Comparison of ENCODE assay signal across 8 cellular contexts in the genomic region with DNA sequence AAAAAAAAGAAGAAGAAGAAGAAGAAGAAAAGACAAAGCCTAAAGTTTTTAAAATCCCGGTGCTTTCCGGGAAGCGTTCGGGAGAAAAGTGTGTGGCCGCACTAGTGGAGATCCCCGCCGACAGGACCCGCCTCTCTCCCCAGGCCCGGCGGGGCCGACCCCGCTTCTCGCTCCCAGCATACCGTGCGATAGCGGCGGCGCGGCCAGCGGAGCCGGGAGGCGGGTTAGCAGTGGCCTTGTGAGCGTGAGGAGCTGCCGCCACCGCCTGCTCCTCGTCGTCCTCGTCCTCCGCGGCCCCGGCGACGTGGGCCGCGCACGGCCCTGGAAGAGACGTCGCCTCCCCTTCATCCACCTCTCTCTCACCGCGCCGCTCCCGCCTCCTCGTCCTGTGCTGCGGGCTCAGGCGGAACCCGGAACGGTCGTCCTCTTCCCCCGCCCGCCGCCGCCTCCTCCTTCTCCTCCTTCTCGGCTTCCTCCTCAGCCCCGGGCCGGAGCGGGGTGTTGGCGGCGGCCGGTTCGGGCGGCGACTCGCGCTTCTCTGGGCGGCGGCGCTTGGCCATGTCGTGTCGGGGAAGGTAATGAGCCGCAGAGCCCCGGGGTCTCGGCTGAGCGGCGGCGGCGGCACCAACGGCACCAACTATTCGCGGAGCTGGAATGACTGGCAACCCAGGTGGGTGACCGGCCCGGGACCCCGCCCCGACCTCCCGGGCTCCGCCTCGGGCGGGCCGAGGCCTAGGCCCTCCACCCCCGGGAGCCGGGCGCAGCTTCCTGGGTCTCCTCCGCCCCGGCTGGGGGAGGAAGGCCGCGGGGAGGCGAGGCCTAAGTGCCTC.
DNase-seq lines count a peak whose midpoint lies in the region; ATAC-seq and TF ChIP-seq lines count a peak whose summit lies in the region.
"Not testable (repeated sequence)": the region's sequence is repeated elsewhere in the genome, so short reads cannot be mapped to it uniquely, and the experiment has no call there.

No MANE protein-coding gene starts in this region.

- CTCF ChIA-PET in CD4-positive, alpha-beta T cell (lab: Charles Lee), result interaction anchor here (0.7 kb wide), 1 partner anchor 123 kb away, joined by 4 read pairs; no protein-coding TSS in a partner anchor
- CTCF ChIA-PET in activated CD8-positive, alpha-beta memory T cell treated with anti-CD3 and anti-CD28 coated beads, Interleukin-2, amount 10 ng/mL, durations not matched to agents 7 days and 5 days (lab: Charles Lee), result interaction anchor here (0.7 to 1.6 kb wide), 2 partner anchors 110 to 118 kb away, joined by 3 to 5 read pairs; no protein-coding TSS in a partner anchor

- not testable (repeated sequence) for H3K36me3 ChIP-seq in effector memory CD4-positive, alpha-beta T cell (ENCODE audit: control insufficient read depth, insufficient read depth, low read length); lung (ENCODE audit: control insufficient read depth in 2 of 2, insufficient read depth in 2 of 2, low read length in 2 of 2)

- 0 to 1% methylated on average over 67 to 91 of the region's 96 CpGs for WGBS in lung, 2 donors

- DNase-seq in CD4-positive, alpha-beta T cell, result peak; percentile 37 to 73 (median 60)
- peak; percentile 67 for DNase-seq in NOMO-1 treated with DMSO at 0.1 percent for 48 hours (lab: John Stamatoyannopoulos, UW; ENCODE audit: unreplicated experiment)
- DNase-seq in activated CD8-positive, alpha-beta memory T cell treated with anti-CD3 and anti-CD28 coated beads, Interleukin-2, amount 10 ng/mL, durations not matched to agents 7 days and 5 days, result peak; percentile 82
- DNase-seq in effector memory CD4-positive, alpha-beta T cell, result peak; percentile 42 to 55 (median 54)
- peak; percentile 83 for DNase-seq in lung (ENCODE audit: low spot score)
- DNase-seq in stimulated activated CD4-positive, alpha-beta T cell treated with anti-CD3 and anti-CD28 coated beads, Interleukin-4, amount 100 ng/mL, for 4 hours, result peak; percentile 66 to 67

- peak; percentile 82 for ATAC-seq in CD4-positive, alpha-beta T cell (ENCODE audit: poor library complexity)
- ATAC-seq in GM19455 (IDR thresholded peaks at IDR 0.05; ENCODE audit: unreplicated experiment) (peak; percentile 69), HG03571 (IDR thresholded peaks at IDR 0.05; ENCODE audit: unreplicated experiment) (peak; percentile 75), lung (ENCODE audit: insufficient read depth, low FRiP score) (peak; percentile 81)
- peak; percentile 82 for ATAC-seq in activated CD8-positive, alpha-beta memory T cell treated with anti-CD3 and anti-CD28 coated beads, Interleukin-2, amount 10 ng/mL, durations not matched to agents 7 days and 5 days

- H3K9me3 Mint-ChIP-seq in CD4-positive, alpha-beta T cell; activated CD8-positive, alpha-beta memory T cell treated with anti-CD3 and anti-CD28 coated beads, Interleukin-2, amount 10 ng/mL, durations not matched to agents 7 days and 5 days (ENCODE audit: low read depth): not testable (repeated sequence)

- H3K36me3 Mint-ChIP-seq in CD4-positive, alpha-beta T cell (ENCODE audit: low read depth); activated CD8-positive, alpha-beta memory T cell treated with anti-CD3 and anti-CD28 coated beads, Interleukin-2, amount 10 ng/mL, durations not matched to agents 7 days and 5 days: not testable (repeated sequence)

- not testable (repeated sequence) for H3K4me1 Mint-ChIP-seq in CD4-positive, alpha-beta T cell (ENCODE audit: low read depth); activated CD8-positive, alpha-beta memory T cell treated with anti-CD3 and anti-CD28 coated beads, Interleukin-2, amount 10 ng/mL, durations not matched to agents 7 days and 5 days

- not testable (repeated sequence) for TF ChIP-seq CTCF in CD4-positive, alpha-beta T cell (IDR thresholded peaks at IDR 0.05); lung (IDR thresholded peaks at IDR 0.05; ENCODE audit: control extremely low read depth, extremely low read depth)

- POLR2A ChIA-PET in CD4-positive, alpha-beta T cell (lab: Charles Lee), result interaction anchor here (0.9 to 1.5 kb wide), 4 partner anchors 64 to 247 kb away, joined by 3 to 9 read pairs (median 4); a partner anchor contains a TSS

- intact Hi-C loops in CD4-positive, alpha-beta T cell (cut with DNase I, micrococcal nuclease), result not testable (repeated sequence)

- H3K4me3 ChIP-seq in effector memory CD4-positive, alpha-beta T cell (ENCODE audit: insufficient read depth, low read depth, low read length, poor library complexity, severe bottlenecking), result peak overlapping the region; percentile 63
- peak overlapping the region; percentile 81 for H3K4me3 ChIP-seq in lung

- peak overlapping the region; percentile 59 for H3K27ac ChIP-seq in CD4-positive, alpha-beta T cell (ENCODE audit: low read depth, low read length)
- peak overlapping the region; percentile 79 for H3K27ac ChIP-seq in effector memory CD4-positive, alpha-beta T cell (ENCODE audit: insufficient read depth, low read length, poor library complexity, severe bottlenecking)
- peak overlapping the region; percentile 99 for H3K27ac ChIP-seq in lung (ENCODE audit: low read depth in 1 of 2, low read length in 1 of 2)

- not testable (repeated sequence) for H3K27me3 ChIP-seq in CD4-positive, alpha-beta T cell (ENCODE audit: control insufficient read depth, insufficient read depth, low read length); effector memory CD4-positive, alpha-beta T cell (replicated peaks; ENCODE audit: control insufficient read depth, insufficient read depth, low read length, poor library complexity, severe bottlenecking); lung (ENCODE audit: control insufficient read depth, insufficient read depth)

- H3K27me3 Mint-ChIP-seq in CD4-positive, alpha-beta T cell; activated CD8-positive, alpha-beta memory T cell treated with anti-CD3 and anti-CD28 coated beads, Interleukin-2, amount 10 ng/mL, durations not matched to agents 7 days and 5 days: not testable (repeated sequence)

- not testable (repeated sequence) for H3K9me3 ChIP-seq in CD4-positive, alpha-beta T cell (ENCODE audit: control insufficient read depth, low read length); effector memory CD4-positive, alpha-beta T cell (ENCODE audit: control insufficient read depth, low read length); lung (ENCODE audit: control insufficient read depth in 2 of 2, insufficient read depth in 1 of 2, low read length in 1 of 2)

- H3K4me3 Mint-ChIP-seq in CD4-positive, alpha-beta T cell, result peak overlapping the region; percentile 97
- peak overlapping the region; percentile 85 for H3K4me3 Mint-ChIP-seq in activated CD8-positive, alpha-beta memory T cell treated with anti-CD3 and anti-CD28 coated beads, Interleukin-2, amount 10 ng/mL, durations not matched to agents 7 days and 5 days

- H3K4me1 ChIP-seq in effector memory CD4-positive, alpha-beta T cell (ENCODE audit: control insufficient read depth, insufficient read depth, low read length, poor library complexity, severe bottlenecking); lung (ENCODE audit: control insufficient read depth in 2 of 2, insufficient read depth in 2 of 2, low read length in 2 of 2): not testable (repeated sequence)

- H3K27ac Mint-ChIP-seq in CD4-positive, alpha-beta T cell, result peak overlapping the region; percentile 90
- H3K27ac Mint-ChIP-seq in activated CD8-positive, alpha-beta memory T cell treated with anti-CD3 and anti-CD28 coated beads, Interleukin-2, amount 10 ng/mL, durations not matched to agents 7 days and 5 days, result peak overlapping the region; percentile 94

Comparison
In these comparisons a context has a peak if more than half of its experiments do, and no peak if none do; other contexts are left out.
1. Peak in every context shown above with its lines: DNase-seq, ATAC-seq, H3K4me3 ChIP-seq and H3K27ac ChIP-seq.